ENCODE assay signal across 8 cellular contexts in genomic region chr6:90296346-90297123, GRCh38. TPM values are rescaled to one million over a fixed set of nuclear protein-coding genes. Genes with fewer than 3 reads are reported as not detected.
A peak's percentile ranks its signal among the peaks of the same experiment; 100 is the strongest.
DNase-seq lines count a peak whose midpoint lies in the region; ATAC-seq and TF ChIP-seq lines count a peak whose summit lies in the region.

Gene BACH2, minus strand, starts transcription at chr6:90296843. Its CDS starts 287,999 bp downstream, at chr6:90008844.

- H3K27me3 ChIP-seq in upper lobe of left lung, result peaks cover 0 to 16% (median 6%) of the 10 kb centered on the region in 4 donors

- POLR2A ChIA-PET in T-cell (lab: Charles Lee), result interaction anchor here (0.6 to 2.8 kb wide), 9 partner anchors 8 to 335 kb away, joined by 3 to 43 read pairs (median 5); no protein-coding TSS in a partner anchor

- H3K27me3 Mint-ChIP-seq in T-cell, result peaks cover 0 to 4% of the 10 kb centered on the region in 2 donors

- H3K27ac ChIP-seq in adipose tissue (ENCODE audit: low read depth, low read length) (peak within 1 kb of the TSS; percentile 44), upper lobe of left lung (peak within 1 kb of the TSS; percentile 77 to 91 (median 82))

- H3K4me1 Mint-ChIP-seq in T-cell, result peaks cover 31 to 43% (median 34%) of the 10 kb centered on the region in 3 donors

- no peaks in the 10 kb centered on the region for H3K9me3 Mint-ChIP-seq in T-cell

- peak within 1 kb of the TSS; percentile 88 to 94 for H3K27ac Mint-ChIP-seq in T-cell

- peak within 1 kb of the TSS; percentile 84 to 92 (median 92) for H3K4me3 Mint-ChIP-seq in T-cell

- TF ChIP-seq POLR2A in upper lobe of left lung (IDR thresholded peaks at IDR 0.05), result peak in 2 of 4 donors; percentile 46 to 51

- ATAC-seq in HG02571 (IDR thresholded peaks at IDR 0.05; ENCODE audit: unreplicated experiment) (peak; percentile 67), T-cell (replicated peaks in 1 of 4) (peak; percentile 69 to 81 (median 72)), left ventricle myocardium superior (peak; percentile 74), upper lobe of left lung (ENCODE audit: low FRiP score in 2 of 2) (peak; percentile 83 to 91)

- intact Hi-C loops in left ventricle myocardium superior (cut with micrococcal nuclease) (no loop called here), posterior vena cava (cut with DNase I) (loop anchor here (10.0 kb wide), 2 partner anchors 68 to 322 kb away; no protein-coding TSS in a partner anchor)

- TF ChIP-seq EP300 in upper lobe of left lung (IDR thresholded peaks at IDR 0.05), result no peak

- 0 to 1% (median 1%) methylated on average over 71 to 109 of the region's 112 CpGs for WGBS in adipose tissue, 3 donors
- 0% methylated on average over 25 of the region's 112 CpGs; no CpG with 5 or more reads in 1 of the 2 donors for WGBS in upper lobe of left lung, 2 donors

- peak; percentile 88 for DNase-seq in G401 (ENCODE audit: low spot score)
- DNase-seq in NCI-H1092 (lab: John Stamatoyannopoulos, UW), result peak; percentile 66
- peak; percentile 83 to 98 (median 95) for DNase-seq in T-cell
- DNase-seq in left ventricle myocardium superior, result peak; percentile 93
- peak; percentile 93 for DNase-seq in posterior vena cava (ENCODE audit: low spot score)
- DNase-seq in upper lobe of left lung, result peak; percentile 93 to 94

- H3K4me1 ChIP-seq in upper lobe of left lung, result peaks cover 14 to 30% (median 18%) of the 10 kb centered on the region in 4 donors

- H3K36me3 Mint-ChIP-seq in T-cell, result peaks cover 10% of the 10 kb centered on the region

- CTCF ChIA-PET in T-cell (lab: Charles Lee), result interaction anchor here (0.6 to 1.8 kb wide), 5 partner anchors 8 to 61 kb away, joined by 3 to 11 read pairs (median 5); no protein-coding TSS in a partner anchor

- in situ Hi-C loops in G401 (cut with HindIII; ENCODE audit: low sequenced_read_pairs), result no loop called here

- TF ChIP-seq CTCF in upper lobe of left lung (IDR thresholded peaks at IDR 0.05), result peak; percentile 13 to 47 (median 26)

- H3K9me3 ChIP-seq in upper lobe of left lung, result no peaks in the 10 kb centered on the region

- peak within 1 kb of the TSS; percentile 42 to 86 (median 78) for H3K4me3 ChIP-seq in upper lobe of left lung

- no peaks in the 10 kb centered on the region for H3K36me3 ChIP-seq in upper lobe of left lung

RNA-seq across cellular contexts. Expression of gene BACH2, which starts in this region (rescaled TPM):
- 0.37 and 0.71 TPM in 2 replicates for total RNA-seq in G401 (2014; rRNA removed; shearing (Covaris generic))
- total RNA-seq in T-cell (100 to 1,000 TPM in 2 of 5 donors, 10 to 100 TPM in 3; 81.9 to 196 (median 96.7) TPM), left ventricle myocardium superior (1.5 TPM), posterior vena cava (1 to 10 TPM; 3.9 to 4.5 TPM), upper lobe of left lung (1 to 10 TPM; 3.1 to 6.8 (median 5.3) TPM)
- polyA plus RNA-seq in adipose tissue, result under 1 TPM; 0.52 to 0.79 (median 0.53) TPM

Comparison
In these comparisons a context has a peak if more than half of its experiments do, and no peak if none do; other contexts are left out.
1. Peak in every context shown above with its lines: DNase-seq, ATAC-seq, H3K4me3 ChIP-seq and H3K27ac ChIP-seq.
2. RNA of gene BACH2 (total RNA-seq): 81.9 to 196 TPM in T-cell; 3.1 to 6.8 TPM in upper lobe of left lung, 3.9 to 4.5 TPM in posterior vena cava, 1.5 TPM in left ventricle myocardium superior (single experiment) and 0.37 to 0.71 TPM in G401; every median in the first group is over 10 times any median in the second.
3. Peak in DNase-seq in G401; RNA of the gene not detected or under 1 TPM.